ENCODE assay signal across 8 cellular contexts in the genomic region with DNA sequence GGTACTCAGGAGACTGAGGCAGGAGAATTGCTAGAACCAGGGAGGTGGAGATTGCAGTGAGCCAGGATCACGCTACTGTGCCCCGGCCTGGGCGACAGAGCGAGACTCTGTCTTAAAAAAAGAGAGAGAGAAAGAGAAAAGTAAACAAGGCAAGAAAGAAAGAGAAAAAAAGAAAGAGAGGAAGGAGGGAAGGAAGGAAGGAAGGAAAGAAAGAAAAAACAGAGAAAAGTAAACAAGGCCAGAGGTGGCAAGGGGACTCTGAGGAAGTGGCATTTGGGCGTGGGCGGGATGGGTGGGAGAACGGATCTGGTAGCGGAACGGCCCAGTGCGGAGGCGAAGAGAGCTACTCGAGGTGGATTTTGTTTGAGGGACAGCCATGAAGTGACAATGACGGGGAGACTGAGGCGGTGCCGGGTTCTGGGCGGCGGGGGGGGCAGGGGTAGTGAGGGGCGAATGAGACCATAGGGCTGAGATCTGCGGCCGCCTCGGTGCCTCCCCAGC. TPM values are rescaled to one million over a fixed set of nuclear protein-coding genes. Genes with fewer than 3 reads are reported as not detected.
DNase-seq lines count a peak whose midpoint lies in the region; ATAC-seq and TF ChIP-seq lines count a peak whose summit lies in the region.

No MANE protein-coding gene starts in this region.

- RAD21 ChIA-PET in HCT116 (lab: Charles Lee; ENCODE audit: low non-redundant PET in 1 of 2, low total read pairs in 2 of 2, uncharacterized antibody in 2 of 2, unreplicated experiment in 2 of 2), result no interaction called here

- no peak overlapping the region for H2AFZ ChIP-seq in HCT116 (ENCODE audit: low read depth, low read length, poor library complexity, severe bottlenecking)

- TF ChIP-seq RAD21 in HCT116 (IDR thresholded peaks at IDR 0.05; ENCODE audit: low read depth), result no peak

- no peaks in the 10 kb centered on the region for H3K9me3 Mint-ChIP-seq in memory B cell

- H3K9me3 ChIP-seq in AG04450 (ENCODE audit: control insufficient read depth, insufficient read depth, low read length) (no peaks in the 10 kb centered on the region), HCT116 (ENCODE audit: control insufficient read depth in 1 of 2, insufficient read depth in 1 of 2, low read depth in 1 of 2, low read length in 2 of 2) (no peaks in the 10 kb centered on the region), adrenal gland (replicated peaks in 1 of 3) (no peaks in the 10 kb centered on the region)

- H3K27ac ChIP-seq in AG04450 (ENCODE audit: low read depth, low read length), result no peak overlapping the region
- peak overlapping the region; percentile 97 for H3K27ac ChIP-seq in HCT116 (ENCODE audit: low read depth, low read length)
- peak overlapping the region in 4 of 5 donors; percentile 27 to 93 (median 76) for H3K27ac ChIP-seq in adrenal gland

- H3K27ac Mint-ChIP-seq in memory B cell, result peak overlapping the region; percentile 98

- H3K4me1 Mint-ChIP-seq in memory B cell, result peaks cover 22% of the 10 kb centered on the region

- ATAC-seq in HCT116 (peak; percentile 1; the same call in 1 of the 2 replicates), memory B cell (ENCODE audit: low read depth) (no peak), HG03521 (IDR thresholded peaks at IDR 0.05; ENCODE audit: unreplicated experiment) (no peak)

- no peaks in the 10 kb centered on the region for H4K20me1 ChIP-seq in HCT116 (ENCODE audit: insufficient read depth)

- H3K27me3 Mint-ChIP-seq in memory B cell, result no peaks in the 10 kb centered on the region

- POLR2A ChIA-PET in AG04450 (lab: Yijun Ruan, JAX), result interaction anchor here (0.7 kb wide), 1 partner anchor 48 kb away, joined by 7 read pairs; no protein-coding TSS in a partner anchor
- POLR2A ChIA-PET in HCT116 (lab: Charles Lee), result interaction anchor here (0.6 to 1.2 kb wide), 5 partner anchors 53 to 545 kb away, joined by 3 to 4 read pairs (median 3); a partner anchor contains a TSS

- H3K9me2 ChIP-seq in HCT116 (ENCODE audit: insufficient read depth), result no peaks in the 10 kb centered on the region

- BruUV-seq in HCT116 (replicated peaks; lab: Mats Ljungman, UMichigan), result no TSS peak

- no peaks in the 10 kb centered on the region for H3K36me3 Mint-ChIP-seq in memory B cell

- H3K27me3 ChIP-seq in AG04450 (ENCODE audit: control insufficient read depth, insufficient read depth, low read length) (no peaks in the 10 kb centered on the region), HCT116 (ENCODE audit: insufficient read depth, low read length) (no peaks in the 10 kb centered on the region), adrenal gland (no peaks in the 10 kb centered on the region)

- WGBS in adrenal gland, 4 donors, result 23 to 31% (median 28%) methylated on average over 16 to 21 of the region's 21 CpGs

- H3K36me3 ChIP-seq in HCT116 (ENCODE audit: control insufficient read depth in 1 of 2, insufficient read depth in 2 of 2, low read length in 2 of 2) (no peaks in the 10 kb centered on the region; a peak in 1 of 4 replicates), adrenal gland (replicated peaks in 1 of 2) (no peaks in the 10 kb centered on the region)

- peak overlapping the region; percentile 86 for H3K9ac ChIP-seq in HCT116 (ENCODE audit: low read length)

- peak overlapping the region; percentile 79 for H3K4me3 Mint-ChIP-seq in memory B cell

- CTCF ChIA-PET in AG04450 (lab: Charles Lee) (interaction anchor here (0.6 to 11.0 kb wide), 4 partner anchors 55 to 250 kb away, joined by 4 to 246 read pairs (median 6); no protein-coding TSS in a partner anchor), HCT116 (lab: Charles Lee) (interaction anchor here (1.4 kb wide), 1 partner anchor 62 kb away, joined by 4 read pairs; no protein-coding TSS in a partner anchor)

- H3K4me2 ChIP-seq in HCT116 (ENCODE audit: low read length), result peak overlapping the region; percentile 94

- H3K79me2 ChIP-seq in HCT116 (ENCODE audit: insufficient read depth, low read length), result peaks cover 26% of the 10 kb centered on the region

- H3K4me3 ChIP-seq in AG04450 (ENCODE audit: low read depth, low read length) (peak overlapping the region; percentile 66), HCT116 (replicated peaks in 1 of 2; ENCODE audit: low read depth in 1 of 2, low read length in 2 of 2) (peak overlapping the region; percentile 73 to 87), adrenal gland (peak overlapping the region in 1 of 4 donors; percentile 71)

- H3K4me1 ChIP-seq in HCT116 (ENCODE audit: control insufficient read depth in 1 of 2, insufficient read depth in 2 of 2, low read length in 2 of 2), result peaks cover 28 to 58% of the 10 kb centered on the region in 2 experiments
- H3K4me1 ChIP-seq in adrenal gland (replicated peaks in 1 of 2), result no peaks in the 10 kb centered on the region

- no peak for TF ChIP-seq POLR2A in HCT116 (IDR thresholded peaks at IDR 0.05; ENCODE audit: borderline replicate concordance, extremely low read depth, insufficient read depth, insufficient read length)
- no peak for TF ChIP-seq POLR2A in adrenal gland (IDR thresholded peaks at IDR 0.05)

- intact Hi-C loops in HCT116 (cut with micrococcal nuclease), result loop anchor here (10.0 kb wide), 1 partner anchor 154 kb away; a partner anchor contains a TSS
- intact Hi-C loops in adrenal gland (cut with DNase I), result no loop called here

- TF ChIP-seq CTCF in AG04450 (IDR thresholded peaks at IDR 0.05; ENCODE audit: low read depth, low read length) (no peak), HCT116 (IDR thresholded peaks at IDR 0.05 in 2 of 3, conservative IDR thresholded peaks at IDR 0.05 in 1 of 3; ENCODE audit: borderline replicate concordance in 1 of 3, insufficient read depth in 1 of 3, low read depth in 2 of 3, low read length in 2 of 3) (no peak), adrenal gland (IDR thresholded peaks at IDR 0.05) (no peak)

- DNase-seq in AG04450 (ENCODE audit: low read depth, low spot score), result no peak
- DNase-seq in HCT116 (ENCODE audit: low read depth, low spot score), result no peak
- no peak for DNase-seq in adrenal gland
- DNase-seq in memory B cell (ENCODE audit: low spot score in 2 of 2), result no peak
- no peak for DNase-seq in stimulated activated CD4-positive, alpha-beta T cell treated with anti-CD3 and anti-CD28 coated beads, Interleukin-4, amount 100 ng/mL, for 4 hours
- DNase-seq in NCI-H1436 (lab: John Stamatoyannopoulos, UW), result no peak
- no peak for DNase-seq in activated gamma-delta T cell treated with Interleukin-2 at 50 U/mL for 16 hours

TF ChIP-seq in HCT116, 20 proteins besides CTCF, POLR2A, EP300 and RAD21:
- TF ChIP-seq FOSL1 (IDR thresholded peaks at IDR 0.05; ENCODE audit: low read depth), result no peak
- TF ChIP-seq, protein P1, sequence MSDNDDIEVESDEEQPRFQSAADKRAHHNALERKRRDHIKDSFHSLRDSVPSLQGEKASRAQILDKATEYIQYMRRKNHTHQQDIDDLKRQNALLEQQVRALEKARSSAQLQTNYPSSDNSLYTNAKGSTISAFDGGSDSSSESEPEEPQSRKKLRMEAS (IDR thresholded peaks at IDR 0.05), result no peak
- no peak for TF ChIP-seq EZH2 (IDR thresholded peaks at IDR 0.05)
- TF ChIP-seq, protein P2, sequence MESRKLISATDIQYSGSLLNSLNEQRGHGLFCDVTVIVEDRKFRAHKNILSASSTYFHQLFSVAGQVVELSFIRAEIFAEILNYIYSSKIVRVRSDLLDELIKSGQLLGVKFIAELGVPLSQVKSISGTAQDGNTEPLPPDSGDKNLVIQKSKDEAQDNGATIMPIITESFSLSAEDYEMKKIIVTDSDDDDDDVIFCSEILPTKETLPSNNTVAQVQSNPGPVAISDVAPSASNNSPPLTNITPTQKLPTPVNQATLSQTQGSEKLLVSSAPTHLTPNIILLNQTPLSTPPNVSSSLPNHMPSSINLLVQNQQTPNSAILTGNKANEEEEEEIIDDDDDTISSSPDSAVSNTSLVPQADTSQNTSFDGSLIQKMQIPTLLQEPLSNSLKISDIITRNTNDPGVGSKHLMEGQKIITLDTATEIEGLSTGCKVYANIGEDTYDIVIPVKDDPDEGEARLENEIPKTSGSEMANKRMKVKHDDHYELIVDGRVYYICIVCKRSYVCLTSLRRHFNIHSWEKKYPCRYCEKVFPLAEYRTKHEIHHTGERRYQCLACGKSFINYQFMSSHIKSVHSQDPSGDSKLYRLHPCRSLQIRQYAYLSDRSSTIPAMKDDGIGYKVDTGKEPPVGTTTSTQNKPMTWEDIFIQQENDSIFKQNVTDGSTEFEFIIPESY (IDR thresholded peaks at IDR 0.05; ENCODE audit: extremely low read depth, insufficient replicate concordance, low read length), result no peak
- TF ChIP-seq TCF7L2 (IDR thresholded peaks at IDR 0.05; ENCODE audit: borderline replicate concordance, extremely low read depth, insufficient read depth, insufficient read length), result no peak
- no peak for TF ChIP-seq SIN3A (IDR thresholded peaks at IDR 0.05; ENCODE audit: low read depth)
- no peak for TF ChIP-seq ZFX (IDR thresholded peaks at IDR 0.05)
- no peak for TF ChIP-seq CEBPB (IDR thresholded peaks at IDR 0.05; ENCODE audit: low read depth)
- TF ChIP-seq SP1 (IDR thresholded peaks at IDR 0.05; ENCODE audit: low read depth), result no peak
- TF ChIP-seq POLR2AphosphoS5 (IDR thresholded peaks at IDR 0.05; ENCODE audit: low read depth, low read length), result no peak
- no peak for TF ChIP-seq ZNF274 (IDR thresholded peaks at IDR 0.05; ENCODE audit: low read depth, low read length)
- TF ChIP-seq JUND (IDR thresholded peaks at IDR 0.05), result no peak

RNA-seq across cellular contexts. Expression of a gene that starts 7.4 kb away (rescaled TPM):
- 2.3 TPM in 2 replicates for polyA plus RNA-seq in AG04450 (2011; rRNA removed)
- 1.00 and 2.2 TPM in 2 replicates for polyA minus RNA-seq in AG04450 (2011; rRNA and poly(A)+ RNA removed)
- 36.5 TPM for total RNA-seq in HCT116 (2021; ENCODE audit: unreplicated experiment)
- 19.2 and 25.3 TPM in 2 replicates for polyA plus RNA-seq in HCT116 (2012)
- total RNA-seq in adrenal gland, result 10 to 100 TPM in 7 of 8 donors, 1 to 10 TPM in 1; 4.7 to 27.4 (median 17.3) TPM
- 10 to 100 TPM in 2 of 3 donors, 1 to 10 TPM in 1; 2.7 to 54.3 (median 20.8) TPM for polyA plus RNA-seq in adrenal gland

RNA-seq across cellular contexts. Expression of a gene that starts 33.6 kb away (rescaled TPM):
- polyA plus RNA-seq in AG04450 (2011; rRNA removed) (0.05 and 0.07 TPM in 2 replicates), adrenal gland (under 1 TPM in 2 of 3 donors, not detected in 1; 0.16 to 0.47 TPM)
- not detected in 2 replicates for polyA minus RNA-seq in AG04450 (2011; rRNA and poly(A)+ RNA removed)
- total RNA-seq in HCT116 (2021; ENCODE audit: unreplicated experiment) (0.61 TPM), adrenal gland (under 1 TPM in 7 of 8 donors, not detected in 1; 0.22 to 0.96 (median 0.69) TPM)
- 0.46 and 0.68 TPM in 2 replicates for polyA plus RNA-seq in HCT116 (2012)
